In genomic region chr2:236613607-236614006, GRCh38 we compare ENCODE assay signal across 17 cellular contexts. TPM values are rescaled to one million over a fixed set of nuclear protein-coding genes. Genes with fewer than 3 reads are reported as not detected.
DNase-seq lines count a peak whose midpoint lies in the region; ATAC-seq and TF ChIP-seq lines count a peak whose summit lies in the region.
"Had no signal": no experiment of that assay in that cellular context is flagged by ENCODE, and none has a peak within 500 bp of the region (broad histone marks: within the 10 kb centered on the region; RNA-seq: fewer than 3 reads in every experiment).

No MANE protein-coding gene starts in this region.

- DNase-seq in stimulated activated naive CD8-positive, alpha-beta T cell treated with anti-CD3 and anti-CD28 coated beads, Interleukin-15, Interleukin-2, amounts not matched to agents 100 U/mL and 50 U/mL, for 24 hours = no peak
- no peak for DNase-seq in stimulated activated naive CD8-positive, alpha-beta T cell treated with anti-CD3 and anti-CD28 coated beads, Interleukin-15, amount 100 ng/mL, for 72 hours
- DNase-seq in NCI-H446 treated with DMSO at 0.1 percent for 48 hours (lab: John Stamatoyannopoulos, UW) = peak; percentile 69
- no peak for DNase-seq in glutamatergic neuron
- DNase-seq in mucosa of descending colon = no peak
- no peak for DNase-seq in endodermal cell
- no peak for DNase-seq in GM23338 (ENCODE audit: low spot score)
- DNase-seq: CD4-positive, CD25-positive, alpha-beta regulatory T cell; DND-41; Karpas-422; MV-4-11; NCI-H187; NCI-H510A treated with DMSO at 0.1 percent for 48 hours; NCI-H774; NK-92 treated with Interleukin-12 subunit alpha and Interleukin-12 subunit beta, amount 100 ng/mL, for 24 hours; SJCRH30 had no signal

- H3K4me3 ChIP-seq in mucosa of descending colon (no peak overlapping the region), endodermal cell (ENCODE audit: low read length) (no peak overlapping the region), GM23338 (no peak overlapping the region)
- H3K4me3 ChIP-seq: SJCRH30 had no signal

- no peak for TF ChIP-seq CTCF in glutamatergic neuron (IDR thresholded peaks at IDR 0.05; ENCODE audit: partially characterized antibody, unreplicated experiment)
- no peak for TF ChIP-seq CTCF in mucosa of descending colon (IDR thresholded peaks at IDR 0.05)
- TF ChIP-seq CTCF in endodermal cell (conservative IDR thresholded peaks at IDR 0.05) = no peak
- no peak for TF ChIP-seq CTCF in GM23338 (conservative IDR thresholded peaks at IDR 0.05; ENCODE audit: low read depth in 2 of 2)

- no peak overlapping the region for H3K4me3 Mint-ChIP-seq in stimulated activated naive CD8-positive, alpha-beta T cell treated with anti-CD3 and anti-CD28 coated beads, Interleukin-15, amount 100 ng/mL, for 72 hours
- H3K4me3 Mint-ChIP-seq in glutamatergic neuron (ENCODE audit: unreplicated experiment) (peak overlapping the region; percentile 7), endodermal cell (no peak overlapping the region), GM23338 (no peak overlapping the region)
- H3K4me3 Mint-ChIP-seq: CD4-positive, CD25-positive, alpha-beta regulatory T cell had no signal

- no peaks in the 10 kb centered on the region for H4K20me1 ChIP-seq in GM23338 (replicated peaks; ENCODE audit: insufficient read depth)

- H3K9ac ChIP-seq in endodermal cell (ENCODE audit: extremely low read depth, low read length, poor library complexity, severe bottlenecking) = no peak overlapping the region

- no peaks in the 10 kb centered on the region for H3K27me3 Mint-ChIP-seq in stimulated activated naive CD8-positive, alpha-beta T cell treated with anti-CD3 and anti-CD28 coated beads, Interleukin-15, amount 100 ng/mL, for 72 hours
- H3K27me3 Mint-ChIP-seq in glutamatergic neuron (ENCODE audit: unreplicated experiment) = peaks cover 5% of the 10 kb centered on the region
- H3K27me3 Mint-ChIP-seq in endodermal cell (ENCODE audit: insufficient read depth) = peaks cover 15% of the 10 kb centered on the region
- H3K27me3 Mint-ChIP-seq in GM23338 (ENCODE audit: insufficient read depth, low read depth, poor library complexity) = peaks cover 6% of the 10 kb centered on the region

- H3K36me3 Mint-ChIP-seq in glutamatergic neuron (ENCODE audit: unreplicated experiment) = no peaks in the 10 kb centered on the region
- H3K36me3 Mint-ChIP-seq in endodermal cell (ENCODE audit: low read depth) = no peaks in the 10 kb centered on the region
- no peaks in the 10 kb centered on the region for H3K36me3 Mint-ChIP-seq in GM23338 (ENCODE audit: low read depth)
- H3K36me3 Mint-ChIP-seq: CD4-positive, CD25-positive, alpha-beta regulatory T cell had no signal

- H3K27ac Mint-ChIP-seq in stimulated activated naive CD8-positive, alpha-beta T cell treated with anti-CD3 and anti-CD28 coated beads, Interleukin-15, amount 100 ng/mL, for 72 hours = no peak overlapping the region
- H3K27ac Mint-ChIP-seq in glutamatergic neuron (ENCODE audit: unreplicated experiment) (peak overlapping the region; percentile 25), endodermal cell (no peak overlapping the region), GM23338 (no peak overlapping the region)
- H3K27ac Mint-ChIP-seq: CD4-positive, CD25-positive, alpha-beta regulatory T cell had no signal

- no peaks in the 10 kb centered on the region for H3K79me2 ChIP-seq in GM23338 (replicated peaks; ENCODE audit: insufficient read depth)

- H3K27me3 ChIP-seq in endodermal cell (ENCODE audit: control insufficient read depth, insufficient read depth, low read length, poor library complexity, severe bottlenecking) (no peaks in the 10 kb centered on the region), GM23338 (ENCODE audit: insufficient read depth) (no peaks in the 10 kb centered on the region)
- H3K27me3 ChIP-seq: SJCRH30 had no signal

- no peaks in the 10 kb centered on the region for H3K9me3 Mint-ChIP-seq in stimulated activated naive CD8-positive, alpha-beta T cell treated with anti-CD3 and anti-CD28 coated beads, Interleukin-15, amount 100 ng/mL, for 72 hours
- H3K9me3 Mint-ChIP-seq in glutamatergic neuron (ENCODE audit: unreplicated experiment) = peaks cover 20% of the 10 kb centered on the region
- H3K9me3 Mint-ChIP-seq in endodermal cell = no peaks in the 10 kb centered on the region
- H3K9me3 Mint-ChIP-seq in GM23338 = no peaks in the 10 kb centered on the region
- H3K9me3 Mint-ChIP-seq: CD4-positive, CD25-positive, alpha-beta regulatory T cell had no signal

- H3K4me2 ChIP-seq in GM23338 = no peak overlapping the region

- peak; percentile 25 for ATAC-seq in stimulated activated naive CD8-positive, alpha-beta T cell treated with anti-CD3 and anti-CD28 coated beads, Interleukin-15, Interleukin-2, amounts not matched to agents 100 U/mL and 50 U/mL, for 24 hours
- no peak for ATAC-seq in stimulated activated naive CD8-positive, alpha-beta T cell treated with anti-CD3 and anti-CD28 coated beads, Interleukin-15, amount 100 ng/mL, for 72 hours
- ATAC-seq in mucosa of descending colon = no peak
- no peak for ATAC-seq in GM23338
- ATAC-seq: Panc1 had no signal

- no peaks in the 10 kb centered on the region for H3K4me1 Mint-ChIP-seq in stimulated activated naive CD8-positive, alpha-beta T cell treated with anti-CD3 and anti-CD28 coated beads, Interleukin-15, amount 100 ng/mL, for 72 hours
- H3K4me1 Mint-ChIP-seq in glutamatergic neuron (ENCODE audit: low read depth, unreplicated experiment) = peaks cover 41% of the 10 kb centered on the region
- H3K4me1 Mint-ChIP-seq in endodermal cell = peaks cover 12% of the 10 kb centered on the region
- H3K4me1 Mint-ChIP-seq in GM23338 = no peaks in the 10 kb centered on the region; the same call in 2 of the 3 replicates
- H3K4me1 Mint-ChIP-seq: CD4-positive, CD25-positive, alpha-beta regulatory T cell had no signal

- WGBS in endodermal cell (ENCODE audit: insufficient coverage in 1 of 2, insufficient read length in 1 of 2), 2 experiments = 93 to 95% methylated on average over 3 to 4 of the region's 4 CpGs

- no peaks in the 10 kb centered on the region for H3K4me1 ChIP-seq in mucosa of descending colon (ENCODE audit: low read depth)
- H3K4me1 ChIP-seq in endodermal cell (ENCODE audit: control insufficient read depth, insufficient read depth, low read length) = peaks cover 3% of the 10 kb centered on the region
- no peaks in the 10 kb centered on the region for H3K4me1 ChIP-seq in GM23338 (ENCODE audit: insufficient read depth)

- H2AFZ ChIP-seq in GM23338 = no peak overlapping the region

- H3K36me3 ChIP-seq in mucosa of descending colon (ENCODE audit: low read depth) (no peaks in the 10 kb centered on the region), endodermal cell (ENCODE audit: control insufficient read depth, insufficient read depth, low read length) (no peaks in the 10 kb centered on the region), GM23338 (ENCODE audit: insufficient read depth) (no peaks in the 10 kb centered on the region)
- H3K36me3 ChIP-seq: SJCRH30 had no signal

- no peaks in the 10 kb centered on the region for H3K9me2 ChIP-seq in GM23338 (ENCODE audit: insufficient read depth)

- H3K27ac ChIP-seq in endodermal cell (ENCODE audit: low read depth, low read length) (no peak overlapping the region), GM23338 (ENCODE audit: low read depth) (no peak overlapping the region)
- H3K27ac ChIP-seq: SJCRH30 had no signal

- H3K9me3 ChIP-seq in mucosa of descending colon (no peaks in the 10 kb centered on the region), endodermal cell (ENCODE audit: control insufficient read depth, low read length) (no peaks in the 10 kb centered on the region)
- H3K9me3 ChIP-seq: SJCRH30 had no signal

- H3F3A ChIP-seq in GM23338 (replicated peaks; ENCODE audit: low read depth) = no peaks in the 10 kb centered on the region

- intact Hi-C loops in mucosa of descending colon (cut with DNase I, micrococcal nuclease) = no loop called here

TF ChIP-seq in GM23338, 12 proteins besides CTCF, POLR2A, EP300 and RAD21 (continues in another document):
- TF ChIP-seq ZNF331 (CRISPR knock-in tag; IDR thresholded peaks at IDR 0.05; ENCODE audit: low read depth) (no peak), ZNF114 (CRISPR knock-in tag; IDR thresholded peaks at IDR 0.05) (no peak), ETS1 (IDR thresholded peaks at IDR 0.05) (no peak)

RNA-seq across cellular contexts. Expression of gene ACKR3, which starts 44.0 kb away (rescaled TPM):
- total RNA-seq in glutamatergic neuron (ENCODE audit: unreplicated experiment) (1.2 TPM), mucosa of descending colon (10 to 100 TPM in 2 of 3 donors, 1 to 10 TPM in 1; 8.0 to 17.9 (median 11.9) TPM), endodermal cell (100 to 1,000 TPM in 1 of 2 donors, 10 to 100 TPM in 1; 76.9 to 110 TPM)
- 53.8 TPM for polyA plus RNA-seq in endodermal cell (2013, experiment 1 of 2)
- 66.2 TPM for polyA plus RNA-seq in endodermal cell (2013, experiment 2 of 2)
- total RNA-seq in GM23338 (2014; rRNA removed; shearing (Covaris generic)) = 3.0 and 3.1 TPM in 2 replicates
- polyA plus RNA-seq in GM23338 (2016; fragmentation: Nextera tagmentation; extraction: Ambion mirVana) = 0.57 and 1.0 TPM in 2 replicates

Comparison
In these comparisons a context has a peak if more than half of its experiments do, and no peak if none do; other contexts are left out.
1. RNA of gene ACKR3, which starts 44.0 kb away (total RNA-seq): 76.9 to 110 TPM in endodermal cell; 8.0 to 17.9 TPM in mucosa of descending colon, 3.0 to 3.1 TPM in GM23338 and 1.2 TPM in glutamatergic neuron (single experiment); every median in the first group is over 4 times any median in the second.